Comparison of ENCODE assay signal across 15 cellular contexts in the genomic region with DNA sequence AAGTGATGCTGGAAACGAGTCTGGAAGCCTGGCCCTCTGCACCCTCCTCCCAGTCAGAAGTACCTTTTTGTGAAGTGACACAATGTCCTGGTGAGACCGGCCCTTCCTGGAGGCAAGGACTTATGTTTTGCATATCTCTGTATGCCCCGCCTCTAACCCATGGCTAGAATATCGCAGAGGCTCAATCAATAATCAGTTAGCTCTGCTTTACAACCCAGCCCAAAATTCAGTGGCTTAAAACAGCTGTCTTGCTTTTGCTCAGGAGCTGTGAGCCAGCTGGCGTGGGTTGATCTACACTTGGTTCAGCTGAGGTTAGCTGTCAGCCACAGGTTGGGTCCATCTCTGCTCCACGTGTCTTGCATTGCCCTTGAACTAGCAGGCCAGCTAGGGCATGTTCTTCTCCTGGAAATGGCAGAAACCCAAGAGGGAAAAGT.
A peak's percentile ranks its signal among the peaks of the same experiment; 100 is the strongest.
DNase-seq lines count a peak whose midpoint lies in the region; ATAC-seq and TF ChIP-seq lines count a peak whose summit lies in the region.
"Had no signal": no experiment of that assay in that cellular context is flagged by ENCODE, and none has a peak within 500 bp of the region (broad histone marks: within the 10 kb centered on the region; RNA-seq: fewer than 3 reads in every experiment).

No MANE protein-coding gene starts in this region.

- CTCF ChIA-PET in WTC11 (lab: Charles Lee), result interaction anchor here (1.6 kb wide), 1 partner anchor 233 kb away, joined by 5 read pairs; a partner anchor contains a TSS
- CTCF ChIA-PET in PC-9 (lab: Charles Lee), result no interaction called here

- H3K4me3 ChIP-seq in skeletal muscle cell (ENCODE audit: low read depth, low read length) (no peak overlapping the region), PC-9 (no peak overlapping the region)
- H3K4me3 ChIP-seq: BLaER1 had no signal

- H3K27ac Mint-ChIP-seq in WTC11, result no peak overlapping the region
- no peak overlapping the region for H3K27ac Mint-ChIP-seq in activated naive CD4-positive, alpha-beta T cell treated with anti-CD3 and anti-CD28 coated beads, Interleukin-2, amount 50 U/mL, for 72 hours

- H3K9me3 ChIP-seq in PC-9 (ENCODE audit: insufficient read depth, low read depth), result no peaks in the 10 kb centered on the region
- H3K9me3 ChIP-seq: BLaER1 had no signal

- H3K79me2 ChIP-seq in PC-9 (ENCODE audit: low read depth), result no peaks in the 10 kb centered on the region

- H4K20me1 ChIP-seq in PC-9 (ENCODE audit: insufficient read depth), result no peaks in the 10 kb centered on the region
- H4K20me1 ChIP-seq: BLaER1 had no signal

- H3K27ac ChIP-seq in PC-9, result no peak overlapping the region
- H3K27ac ChIP-seq: BLaER1, HL-60 had no signal

- DNase-seq in GM03348 (ENCODE audit: low spot score), result peak; percentile 15
- DNase-seq in WTC11 (ENCODE audit: low spot score), result no peak
- DNase-seq in left ventricle myocardium superior, result peak; percentile 76
- DNase-seq in skeletal muscle cell (ENCODE audit: low read depth), result peak; percentile 3
- DNase-seq in PC-9, result no peak
- no peak for DNase-seq in stimulated activated CD4-positive, alpha-beta T cell treated with anti-CD3 and anti-CD28 coated beads, Interleukin-12 subunit alpha, Interleukin-12 subunit beta, amount 100 ng/mL, for 4 hours
- DNase-seq in NCI-H1436 (lab: John Stamatoyannopoulos, UW), result no peak
- DNase-seq in activated naive CD4-positive, alpha-beta T cell treated with anti-CD3 and anti-CD28 coated beads, Interleukin-2, amount 50 U/mL, for 72 hours (ENCODE audit: low spot score in 2 of 2), result no peak
- DNase-seq: midbrain; NCI-H226; posterior cingulate gyrus; stimulated activated CD4-positive, alpha-beta T cell treated with anti-CD3 and anti-CD28 coated beads, Interleukin-4, amount 100 ng/mL, for 1 hour; SW 1271 had no signal

- peaks cover 3% of the 10 kb centered on the region; the same call in 1 of the 2 replicates for H3K27me3 Mint-ChIP-seq in WTC11 (ENCODE audit: low read depth)

- peak; percentile 43 for ATAC-seq in WTC11
- peak; percentile 87 for ATAC-seq in left ventricle myocardium superior
- ATAC-seq in activated naive CD4-positive, alpha-beta T cell treated with anti-CD3 and anti-CD28 coated beads, Interleukin-2, amount 50 U/mL, for 72 hours, result no peak

- no peaks in the 10 kb centered on the region; the same call in 1 of the 2 replicates for H3K27me3 ChIP-seq in PC-9 (ENCODE audit: insufficient read depth, low read depth)
- H3K27me3 ChIP-seq: BLaER1 had no signal

- H3K4me2 ChIP-seq in PC-9, result no peak overlapping the region
- H3K4me2 ChIP-seq: BLaER1 had no signal

- intact Hi-C loops in left ventricle myocardium superior (cut with micrococcal nuclease) (no loop called here), PC-9 (cut with micrococcal nuclease; ENCODE audit: unreplicated experiment) (no loop called here)

- no peaks in the 10 kb centered on the region for H3K36me3 Mint-ChIP-seq in WTC11
- H3K36me3 Mint-ChIP-seq in activated naive CD4-positive, alpha-beta T cell treated with anti-CD3 and anti-CD28 coated beads, Interleukin-2, amount 50 U/mL, for 72 hours, result peaks cover 5 to 7% of the 10 kb centered on the region in 2 donors

- peaks cover 21% of the 10 kb centered on the region for H3K4me1 Mint-ChIP-seq in WTC11

- H3F3A ChIP-seq in PC-9 (ENCODE audit: insufficient read depth, low read depth), result no peaks in the 10 kb centered on the region

- H2AFZ ChIP-seq in PC-9, result no peak overlapping the region

- no TSS peak for BruUV-seq in PC-9 (replicated peaks; lab: Mats Ljungman, UMichigan)

- H3K9me2 ChIP-seq in PC-9 (ENCODE audit: insufficient read depth), result no peaks in the 10 kb centered on the region

- H3K4me3 Mint-ChIP-seq in WTC11, result no peak overlapping the region

- POLR2A ChIA-PET in WTC11 (lab: Charles Lee), result no interaction called here
- POLR2A ChIA-PET in PC-9 (lab: Charles Lee; ENCODE audit: unreplicated experiment), result no interaction called here

- no peaks in the 10 kb centered on the region for H3K9me3 Mint-ChIP-seq in WTC11
- H3K9me3 Mint-ChIP-seq in activated naive CD4-positive, alpha-beta T cell treated with anti-CD3 and anti-CD28 coated beads, Interleukin-2, amount 50 U/mL, for 72 hours, result peaks cover 5 to 9% of the 10 kb centered on the region in 2 donors

- no peaks in the 10 kb centered on the region for H3K36me3 ChIP-seq in PC-9 (ENCODE audit: low read depth)
- H3K36me3 ChIP-seq: BLaER1 had no signal

- TF ChIP-seq CTCF in WTC11 (IDR thresholded peaks at IDR 0.05), result no peak
- no peak for TF ChIP-seq CTCF in PC-9 (conservative IDR thresholded peaks at IDR 0.05)

- peaks cover 11% of the 10 kb centered on the region; the same call in 1 of the 2 replicates for H3K4me1 ChIP-seq in PC-9 (replicated peaks; ENCODE audit: insufficient read depth)

TF ChIP-seq in WTC11, 78 proteins besides CTCF, POLR2A, EP300 and RAD21:
- TF ChIP-seq, protein P1, sequence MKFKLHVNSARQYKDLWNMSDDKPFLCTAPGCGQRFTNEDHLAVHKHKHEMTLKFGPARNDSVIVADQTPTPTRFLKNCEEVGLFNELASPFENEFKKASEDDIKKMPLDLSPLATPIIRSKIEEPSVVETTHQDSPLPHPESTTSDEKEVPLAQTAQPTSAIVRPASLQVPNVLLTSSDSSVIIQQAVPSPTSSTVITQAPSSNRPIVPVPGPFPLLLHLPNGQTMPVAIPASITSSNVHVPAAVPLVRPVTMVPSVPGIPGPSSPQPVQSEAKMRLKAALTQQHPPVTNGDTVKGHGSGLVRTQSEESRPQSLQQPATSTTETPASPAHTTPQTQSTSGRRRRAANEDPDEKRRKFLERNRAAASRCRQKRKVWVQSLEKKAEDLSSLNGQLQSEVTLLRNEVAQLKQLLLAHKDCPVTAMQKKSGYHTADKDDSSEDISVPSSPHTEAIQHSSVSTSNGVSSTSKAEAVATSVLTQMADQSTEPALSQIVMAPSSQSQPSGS (CRISPR knock-in tag; IDR thresholded peaks at IDR 0.05; ENCODE audit: borderline replicate concordance, low read depth), result no peak
- TF ChIP-seq, protein P2, sequence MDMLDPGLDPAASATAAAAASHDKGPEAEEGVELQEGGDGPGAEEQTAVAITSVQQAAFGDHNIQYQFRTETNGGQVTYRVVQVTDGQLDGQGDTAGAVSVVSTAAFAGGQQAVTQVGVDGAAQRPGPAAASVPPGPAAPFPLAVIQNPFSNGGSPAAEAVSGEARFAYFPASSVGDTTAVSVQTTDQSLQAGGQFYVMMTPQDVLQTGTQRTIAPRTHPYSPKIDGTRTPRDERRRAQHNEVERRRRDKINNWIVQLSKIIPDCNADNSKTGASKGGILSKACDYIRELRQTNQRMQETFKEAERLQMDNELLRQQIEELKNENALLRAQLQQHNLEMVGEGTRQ (CRISPR knock-in tag; IDR thresholded peaks at IDR 0.05), result no peak
- no peak for TF ChIP-seq TEAD4 (CRISPR knock-in tag; IDR thresholded peaks at IDR 0.05)

Comparison
In these comparisons a context has a peak if more than half of its experiments do, and no peak if none do; other contexts are left out.
1. DNase-seq: peak in GM03348 (single experiment), left ventricle myocardium superior (single experiment) and skeletal muscle cell (single experiment); none in WTC11 (single experiment), PC-9 (0 of 2), stimulated activated CD4-positive, alpha-beta T cell treated with anti-CD3 and anti-CD28 coated beads, Interleukin-12 subunit alpha, Interleukin-12 subunit beta, amount 100 ng/mL, for 4 hours (single experiment), NCI-H1436 (single experiment) and activated naive CD4-positive, alpha-beta T cell treated with anti-CD3 and anti-CD28 coated beads, Interleukin-2, amount 50 U/mL, for 72 hours (0 of 2).
2. ATAC-seq: peak in WTC11 (single experiment) and left ventricle myocardium superior (single experiment); none in activated naive CD4-positive, alpha-beta T cell treated with anti-CD3 and anti-CD28 coated beads, Interleukin-2, amount 50 U/mL, for 72 hours (0 of 2).